In the genomic region with DNA sequence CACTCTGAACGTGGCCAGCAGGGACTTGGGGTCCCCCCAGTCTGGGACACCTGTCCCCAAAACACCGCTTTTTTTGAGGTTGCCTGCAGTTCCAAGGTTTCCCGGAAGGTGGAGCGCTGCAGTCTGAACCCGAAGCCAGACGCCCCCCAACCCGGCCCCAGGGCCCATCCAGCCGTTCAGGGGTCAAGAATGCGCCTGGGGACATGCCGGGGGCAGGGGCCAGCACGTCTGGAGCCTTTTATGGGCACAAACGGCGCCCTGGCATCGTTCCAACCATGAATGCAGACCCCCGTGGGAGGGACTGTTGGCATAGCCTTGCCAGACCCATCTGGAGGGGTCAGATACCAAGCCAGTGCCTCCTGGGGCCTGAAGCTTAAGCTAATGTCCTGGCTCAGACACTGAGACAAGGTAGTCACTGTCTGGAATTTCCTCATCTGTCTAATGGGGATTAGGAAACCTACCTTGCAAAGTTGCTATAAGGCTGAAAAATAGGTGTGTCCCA, we compare ENCODE assay signal across 8 cellular contexts. TPM values are rescaled to one million over a fixed set of nuclear protein-coding genes. Genes with fewer than 3 reads are reported as not detected.
A peak's percentile ranks its signal among the peaks of the same experiment; 100 is the strongest.
DNase-seq lines count a peak whose midpoint lies in the region; ATAC-seq and TF ChIP-seq lines count a peak whose summit lies in the region.

No MANE protein-coding gene starts in this region.

- TF ChIP-seq CTCF in 22Rv1 (IDR thresholded peaks at IDR 0.05), result peak; percentile 52
- TF ChIP-seq CTCF in coronary artery (IDR thresholded peaks at IDR 0.05), result peak; percentile 59

- ATAC-seq in HG03565 (IDR thresholded peaks at IDR 0.05; ENCODE audit: unreplicated experiment), result no peak

- H3K27me3 ChIP-seq in neuronal stem cell (ENCODE audit: control insufficient read depth in 3 of 3, insufficient read depth in 3 of 3, low read depth in 1 of 3, low read length in 3 of 3), result peaks cover 0 to 49% (median 19%) of the 10 kb centered on the region in 3 experiments

- no CpG with 5 or more reads among the region's 15 CpGs for WGBS in neuronal stem cell (ENCODE audit: extremely low coverage in 2 of 2, insufficient read length in 2 of 2, insufficient replicate concordance in 1 of 2), 2 donors

- peaks cover 0 to 2% of the 10 kb centered on the region in 2 donors for H3K4me1 ChIP-seq in neuronal stem cell (ENCODE audit: control insufficient read depth in 2 of 2, insufficient read depth in 1 of 2, low read depth in 1 of 2, low read length in 2 of 2)

- peak overlapping the region; percentile 38 for H3K14ac ChIP-seq in neuronal stem cell (ENCODE audit: low read length)

- H3K4me3 ChIP-seq in coronary artery (no peak overlapping the region), neuronal stem cell (ENCODE audit: low read length in 2 of 2) (no peak overlapping the region)

- H2AFZ ChIP-seq in neuronal stem cell (ENCODE audit: low read length), result peak overlapping the region; percentile 88

- no peak overlapping the region for H3K23ac ChIP-seq in neuronal stem cell (ENCODE audit: low read depth, low read length, poor library complexity)

- H2AK5ac ChIP-seq in neuronal stem cell (ENCODE audit: low read depth, low read length), result no peak overlapping the region

- no peak overlapping the region for H2BK120ac ChIP-seq in neuronal stem cell (ENCODE audit: low read depth, low read length)

- DNase-seq in GM19238 (ENCODE audit: insufficient read length, low spot score) (peak; percentile 67), coronary artery (ENCODE audit: low spot score) (no peak), neuronal stem cell (ENCODE audit: low spot score) (peak; percentile 58), NCI-H2081 treated with DMSO at 0.1 percent for 48 hours (lab: John Stamatoyannopoulos, UW) (no peak), NCI-H1092 (lab: John Stamatoyannopoulos, UW) (no peak)
- DNase-seq in activated CD4-positive, alpha-beta T cell treated with anti-CD3 and anti-CD28 coated beads for 1 hour, result peak; percentile 30

- peak overlapping the region; percentile 94 for H3K18ac ChIP-seq in neuronal stem cell (ENCODE audit: low read length)

- H4K8ac ChIP-seq in neuronal stem cell (ENCODE audit: low read depth, low read length), result no peak overlapping the region

- no peaks in the 10 kb centered on the region for H3K79me1 ChIP-seq in neuronal stem cell (ENCODE audit: low read depth, low read length)

- H3K27ac ChIP-seq in 22Rv1, result no peak overlapping the region
- H3K27ac ChIP-seq in coronary artery, result no peak overlapping the region
- H3K27ac ChIP-seq in neuronal stem cell (replicated peaks; ENCODE audit: low read length), result no peak overlapping the region

- peaks cover 0 to 3% of the 10 kb centered on the region in 2 donors for H3K36me3 ChIP-seq in neuronal stem cell (replicated peaks in 1 of 2; ENCODE audit: control insufficient read depth in 2 of 2, insufficient read depth in 2 of 2, low read length in 2 of 2)

- H2BK12ac ChIP-seq in neuronal stem cell (ENCODE audit: low read length), result peak overlapping the region; percentile 22

- no peak overlapping the region for H3K4ac ChIP-seq in neuronal stem cell (ENCODE audit: low read length)

- H3K9ac ChIP-seq in neuronal stem cell (ENCODE audit: low read depth, low read length, poor library complexity), result no peak overlapping the region

- no peak overlapping the region for H2BK15ac ChIP-seq in neuronal stem cell (ENCODE audit: low read length)

- peaks cover 0 to 3% of the 10 kb centered on the region in 2 donors for H3K9me3 ChIP-seq in neuronal stem cell (replicated peaks in 1 of 2; ENCODE audit: control insufficient read depth in 2 of 2, insufficient read depth in 1 of 2, low read depth in 1 of 2, low read length in 2 of 2)

- peak overlapping the region; percentile 25 for H3K4me2 ChIP-seq in neuronal stem cell (ENCODE audit: insufficient read depth, low read length, poor library complexity, severe bottlenecking)

- peak overlapping the region; percentile 66 for H2BK5ac ChIP-seq in neuronal stem cell (ENCODE audit: low read length)

- no peak overlapping the region for H4K91ac ChIP-seq in neuronal stem cell (ENCODE audit: low read depth, low read length, poor library complexity)

RNA-seq across cellular contexts. Expression of gene S1PR5, which starts 6.9 kb away (rescaled TPM):
- 5.2 TPM for polyA plus RNA-seq in neuronal stem cell (2013, experiment 1 of 2)
- 5.2 TPM for polyA plus RNA-seq in neuronal stem cell (2013, experiment 2 of 2)

RNA-seq across cellular contexts. Expression of gene KEAP1, which starts 7.2 kb away (rescaled TPM):
- polyA plus RNA-seq in neuronal stem cell (2013, experiment 1 of 2), result 32.5 TPM
- polyA plus RNA-seq in neuronal stem cell (2013, experiment 2 of 2), result 30.9 TPM

RNA-seq across cellular contexts. Expression of gene ATG4D, which starts 33.4 kb away (rescaled TPM):
- 25.1 TPM for polyA plus RNA-seq in neuronal stem cell (2013, experiment 1 of 2)
- 24.7 TPM for polyA plus RNA-seq in neuronal stem cell (2013, experiment 2 of 2)

RNA-seq across cellular contexts. Expression of gene KRI1, which starts 55.5 kb away (rescaled TPM):
- 19.4 TPM for polyA plus RNA-seq in neuronal stem cell (2013, experiment 1 of 2)
- polyA plus RNA-seq in neuronal stem cell (2013, experiment 2 of 2), result 18.1 TPM

RNA-seq across cellular contexts. Expression of gene CDKN2D, which starts 58.4 kb away (rescaled TPM):
- 2.9 TPM for polyA plus RNA-seq in neuronal stem cell (2013, experiment 1 of 2)
- 2.6 TPM for polyA plus RNA-seq in neuronal stem cell (2013, experiment 2 of 2)

Comparison
In these comparisons a context has a peak if more than half of its experiments do, and no peak if none do; other contexts are left out.
1. DNase-seq: peak in GM19238 (single experiment), activated CD4-positive, alpha-beta T cell treated with anti-CD3 and anti-CD28 coated beads for 1 hour (single experiment) and neuronal stem cell (single experiment); none in coronary artery (single experiment), NCI-H2081 treated with DMSO at 0.1 percent for 48 hours (single experiment) and NCI-H1092 (single experiment).